Comparison of ENCODE assay signal across 8 cellular contexts in genomic region chr16:68263559-68264127, GRCh38. TPM values are rescaled to one million over a fixed set of nuclear protein-coding genes. Genes with fewer than 3 reads are reported as not detected.
A peak's percentile ranks its signal among the peaks of the same experiment; 100 is the strongest.
DNase-seq lines count a peak whose midpoint lies in the region; ATAC-seq, FAIRE-seq and TF ChIP-seq lines count a peak whose summit lies in the region.

No MANE protein-coding gene starts in this region.

- intact Hi-C loops in kidney (cut with DNase I) = loop anchor here (10.0 kb wide), 1 partner anchor 51 kb away; the partner anchor contains the start of genes PRMT7 and SLC7A6OS
- intact Hi-C loops in transverse colon (cut with DNase I; ENCODE audit: low total_unique reads) = loop anchor here (1.0 kb wide), 1 partner anchor 66 kb away; no protein-coding TSS in a partner anchor

- peaks cover 6 to 15% of the 10 kb centered on the region in 2 donors for H3K36me3 ChIP-seq in kidney (ENCODE audit: control insufficient read depth in 1 of 2, insufficient read depth in 2 of 2, low read length in 2 of 2)
- H3K36me3 ChIP-seq in transverse colon = peaks cover 0 to 12% (median 0%) of the 10 kb centered on the region in 4 donors

- peaks cover 21 to 30% of the 10 kb centered on the region in 2 donors for H3K4me1 ChIP-seq in kidney (ENCODE audit: control insufficient read depth in 1 of 2, insufficient read depth in 1 of 2, low read depth in 1 of 2, low read length in 2 of 2)
- peaks cover 13 to 51% (median 33%) of the 10 kb centered on the region in 4 donors for H3K4me1 ChIP-seq in transverse colon

- no peak for FAIRE-seq in kidney (lab: Jason Lieb, UNC)

- H3K9me3 ChIP-seq in kidney (ENCODE audit: control insufficient read depth in 1 of 2, low read length in 2 of 2) = no peaks in the 10 kb centered on the region
- no peaks in the 10 kb centered on the region for H3K9me3 ChIP-seq in transverse colon

- peak overlapping the region; percentile 92 to 96 for H3K27ac ChIP-seq in kidney (ENCODE audit: low read depth in 2 of 2, low read length in 2 of 2)
- peak overlapping the region; percentile 94 to 98 (median 97) for H3K27ac ChIP-seq in transverse colon

- no peak for TF ChIP-seq EP300 in transverse colon (IDR thresholded peaks at IDR 0.05; ENCODE audit: low read depth)

- peaks cover 5% of the 10 kb centered on the region for H3K36me3 Mint-ChIP-seq in activated naive CD4-positive, alpha-beta T cell treated with anti-CD3 and anti-CD28 coated beads, Interleukin-2, amount 50 U/mL, for 24 hours
- H3K36me3 Mint-ChIP-seq in activated T-helper 17 cell treated with anti-CD3 and anti-CD28 coated beads, Interleukin-2, amount 50 U/mL, for 72 hours (ENCODE audit: low read depth) = peaks cover 39% of the 10 kb centered on the region

- no peaks in the 10 kb centered on the region for H3K27me3 Mint-ChIP-seq in activated naive CD4-positive, alpha-beta T cell treated with anti-CD3 and anti-CD28 coated beads, Interleukin-2, amount 50 U/mL, for 24 hours
- H3K27me3 Mint-ChIP-seq in activated T-helper 17 cell treated with anti-CD3 and anti-CD28 coated beads, Interleukin-2, amount 50 U/mL, for 72 hours = no peaks in the 10 kb centered on the region

- WGBS in transverse colon (ENCODE audit: low coverage in 1 of 2), 2 donors = 35 to 78% methylated on average over 5 to 11 of the region's 11 CpGs

- in situ Hi-C loops in transverse colon (cut with MboI; ENCODE audit: low pct_ligation_motif_present in 1 of 4, low pct_unique_long_range_greater_than_20kb in 1 of 4, low sequenced_read_pairs in 3 of 4) = no loop called here

- no peak for TF ChIP-seq CTCF in kidney (IDR thresholded peaks at IDR 0.05; ENCODE audit: borderline replicate concordance, extremely low read depth, insufficient read depth)
- TF ChIP-seq CTCF in transverse colon (IDR thresholded peaks at IDR 0.05) = no peak

- no peaks in the 10 kb centered on the region for H3K27me3 ChIP-seq in transverse colon

- no peak for ATAC-seq in activated T-helper 17 cell treated with anti-CD3 and anti-CD28 coated beads, Interleukin-2, amount 50 U/mL, for 72 hours (replicated peaks)

- peak overlapping the region; percentile 97 for H3K4me3 Mint-ChIP-seq in activated naive CD4-positive, alpha-beta T cell treated with anti-CD3 and anti-CD28 coated beads, Interleukin-2, amount 50 U/mL, for 24 hours
- H3K4me3 Mint-ChIP-seq in activated T-helper 17 cell treated with anti-CD3 and anti-CD28 coated beads, Interleukin-2, amount 50 U/mL, for 72 hours = peak overlapping the region; percentile 87

- H3K9ac ChIP-seq in kidney (ENCODE audit: low read length in 2 of 2) = peak overlapping the region; percentile 14 to 74

- DNase-seq in activated naive CD4-positive, alpha-beta T cell (lab: John Stamatoyannopoulos, UW) = no peak
- DNase-seq in kidney = no peak
- no peak for DNase-seq in transverse colon
- DNase-seq in stimulated activated naive CD4-positive, alpha-beta T cell treated with Interleukin-2 at 50 U/mL for 16 hours (lab: John Stamatoyannopoulos, UW) = no peak
- no peak for DNase-seq in amygdala (lab: John Stamatoyannopoulos, UW)
- DNase-seq in NCI-H446 (lab: John Stamatoyannopoulos, UW) = no peak

- peaks cover 48% of the 10 kb centered on the region for H3K4me1 Mint-ChIP-seq in activated naive CD4-positive, alpha-beta T cell treated with anti-CD3 and anti-CD28 coated beads, Interleukin-2, amount 50 U/mL, for 24 hours
- H3K4me1 Mint-ChIP-seq in activated T-helper 17 cell treated with anti-CD3 and anti-CD28 coated beads, Interleukin-2, amount 50 U/mL, for 72 hours = peaks cover 24% of the 10 kb centered on the region

- no peaks in the 10 kb centered on the region for H3K9me3 Mint-ChIP-seq in activated naive CD4-positive, alpha-beta T cell treated with anti-CD3 and anti-CD28 coated beads, Interleukin-2, amount 50 U/mL, for 24 hours
- no peaks in the 10 kb centered on the region for H3K9me3 Mint-ChIP-seq in activated T-helper 17 cell treated with anti-CD3 and anti-CD28 coated beads, Interleukin-2, amount 50 U/mL, for 72 hours

- H3K4me3 ChIP-seq in kidney (ENCODE audit: low read length in 2 of 2) (peak overlapping the region in 1 of 2 donors; percentile 77), transverse colon (peak overlapping the region; percentile 38 to 84 (median 74))

- peak overlapping the region; percentile 99 for H3K27ac Mint-ChIP-seq in activated naive CD4-positive, alpha-beta T cell treated with anti-CD3 and anti-CD28 coated beads, Interleukin-2, amount 50 U/mL, for 24 hours
- peak overlapping the region; percentile 92 for H3K27ac Mint-ChIP-seq in activated T-helper 17 cell treated with anti-CD3 and anti-CD28 coated beads, Interleukin-2, amount 50 U/mL, for 72 hours

- no peak for TF ChIP-seq POLR2A in transverse colon (IDR thresholded peaks at IDR 0.05)

RNA-seq across cellular contexts. Expression of gene SLC7A6, which starts 0.7 kb away (rescaled TPM):
- total RNA-seq in activated T-helper 17 cell treated with anti-CD3 and anti-CD28 coated beads, Interleukin-2, amount 50 U/mL, for 72 hours = 10 to 100 TPM; 65.6 to 99.0 TPM
- total RNA-seq in kidney (24.0 TPM), transverse colon (100 to 1,000 TPM in 1 of 4 donors, 10 to 100 TPM in 3; 20.6 to 145 (median 31.4) TPM)
- polyA plus RNA-seq in kidney (ENCODE audit: insufficient read depth, low read depth, low replicate concordance) = 5.0 TPM

RNA-seq across cellular contexts. Expression of gene PLA2G15, which starts 18.5 kb away (rescaled TPM):
- total RNA-seq in activated T-helper 17 cell treated with anti-CD3 and anti-CD28 coated beads, Interleukin-2, amount 50 U/mL, for 72 hours = 10 to 100 TPM; 11.2 to 15.5 TPM
- total RNA-seq in kidney (35.1 TPM), transverse colon (10 to 100 TPM in 3 of 4 donors, 1 to 10 TPM in 1; 9.6 to 18.2 (median 15.0) TPM)
- polyA plus RNA-seq in kidney (ENCODE audit: insufficient read depth, low read depth, low replicate concordance) = 44.4 TPM

RNA-seq across cellular contexts. Expression of gene ESRP2, which starts 27.7 kb away (rescaled TPM):
- under 1 TPM; 0.13 to 0.15 TPM for total RNA-seq in activated T-helper 17 cell treated with anti-CD3 and anti-CD28 coated beads, Interleukin-2, amount 50 U/mL, for 72 hours
- total RNA-seq in kidney (32.9 TPM), transverse colon (10 to 100 TPM; 61.3 to 87.5 (median 77.2) TPM)
- 19.1 TPM for polyA plus RNA-seq in kidney (ENCODE audit: insufficient read depth, low read depth, low replicate concordance)

RNA-seq across cellular contexts. Expression of gene SLC7A6OS, which starts 47.1 kb away (rescaled TPM):
- 10 to 100 TPM; 21.3 to 21.8 TPM for total RNA-seq in activated T-helper 17 cell treated with anti-CD3 and anti-CD28 coated beads, Interleukin-2, amount 50 U/mL, for 72 hours
- total RNA-seq in kidney (20.3 TPM), transverse colon (10 to 100 TPM in 3 of 4 donors, 1 to 10 TPM in 1; 7.8 to 49.0 (median 15.3) TPM)
- polyA plus RNA-seq in kidney (ENCODE audit: insufficient read depth, low read depth, low replicate concordance) = 9.2 TPM

RNA-seq across cellular contexts. Expression of gene PRMT7, which starts 47.2 kb away (rescaled TPM):
- total RNA-seq in activated T-helper 17 cell treated with anti-CD3 and anti-CD28 coated beads, Interleukin-2, amount 50 U/mL, for 72 hours = 10 to 100 TPM; 53.3 to 57.8 TPM
- total RNA-seq in kidney = 33.7 TPM
- 20.4 TPM for polyA plus RNA-seq in kidney (ENCODE audit: insufficient read depth, low read depth, low replicate concordance)
- total RNA-seq in transverse colon = 100 to 1,000 TPM in 1 of 4 donors, 10 to 100 TPM in 3; 20.6 to 115 (median 38.5) TPM

Comparison
In these comparisons a context has a peak if more than half of its experiments do, and no peak if none do; other contexts are left out.
1. RNA of gene ESRP2, which starts 27.7 kb away (total RNA-seq): 61.3 to 87.5 TPM in transverse colon and 32.9 TPM in kidney (single experiment); 0.13 to 0.15 TPM in activated T-helper 17 cell treated with anti-CD3 and anti-CD28 coated beads, Interleukin-2, amount 50 U/mL, for 72 hours; every median in the first group is over 10 times any median in the second.